In genomic region chr20:32742322-32743236, GRCh38 we compare ENCODE assay signal across 8 cellular contexts. TPM values are rescaled to one million over a fixed set of nuclear protein-coding genes. Genes with fewer than 3 reads are reported as not detected.
DNase-seq lines count a peak whose midpoint lies in the region; ATAC-seq and TF ChIP-seq lines count a peak whose summit lies in the region.

No MANE protein-coding gene starts in this region.

- H3K9me3 ChIP-seq in Panc1 (ENCODE audit: control insufficient read depth, insufficient read depth, low read depth, low read length) (no peaks in the 10 kb centered on the region), mucosa of rectum (ENCODE audit: control insufficient read depth in 2 of 2, low read length in 2 of 2) (no peaks in the 10 kb centered on the region)

- in situ Hi-C loops in Panc1 (cut with HindIII; ENCODE audit: low pct_unique_long_range_greater_than_20kb, low sequenced_read_pairs), result no loop called here

- BruUV-seq in Panc1 (replicated peaks; lab: Mats Ljungman, UMichigan), result TSS peak; percentile 74

- peak overlapping the region; percentile 57 to 63 for H3K4me3 ChIP-seq in Panc1 (ENCODE audit: low read depth in 2 of 2, low read length in 2 of 2)
- H3K4me3 ChIP-seq in coronary artery, result peak overlapping the region; percentile 100
- peak overlapping the region; percentile 75 to 85 for H3K4me3 ChIP-seq in mucosa of rectum (ENCODE audit: low read length in 2 of 2)

- H3K36me3 ChIP-seq in Panc1 (ENCODE audit: control insufficient read depth, insufficient read depth, low read length), result no peaks in the 10 kb centered on the region
- no peaks in the 10 kb centered on the region for H3K36me3 ChIP-seq in mucosa of rectum (ENCODE audit: control insufficient read depth in 2 of 2, insufficient read depth in 2 of 2, low read length in 2 of 2)

- H3K27ac ChIP-seq in Panc1 (ENCODE audit: low read length) (peak overlapping the region; percentile 74), coronary artery (peak overlapping the region; percentile 80 to 98), mucosa of rectum (ENCODE audit: low read depth in 2 of 2, low read length in 2 of 2) (peak overlapping the region; percentile 55 to 61)

- peak overlapping the region; percentile 84 to 85 for H3K9ac ChIP-seq in mucosa of rectum (ENCODE audit: low read depth in 1 of 2, low read length in 2 of 2)

- H3K4me1 ChIP-seq in Panc1 (ENCODE audit: control insufficient read depth, insufficient read depth, low read length), result peaks cover 7% of the 10 kb centered on the region; the same call in 1 of the 2 replicates
- H3K4me1 ChIP-seq in mucosa of rectum (ENCODE audit: control insufficient read depth in 2 of 2, insufficient read depth in 2 of 2, low read length in 2 of 2), result peaks cover 10 to 13% of the 10 kb centered on the region in 2 donors

- no peak for TF ChIP-seq CTCF in Panc1 (IDR thresholded peaks at IDR 0.05)
- TF ChIP-seq CTCF in coronary artery (IDR thresholded peaks at IDR 0.05), result no peak

- H3K27me3 ChIP-seq in Panc1 (ENCODE audit: control insufficient read depth, insufficient read depth, low read length) (no peaks in the 10 kb centered on the region), mucosa of rectum (ENCODE audit: control insufficient read depth in 2 of 2, insufficient read depth in 2 of 2, low read length in 2 of 2) (no peaks in the 10 kb centered on the region)

- intact Hi-C loops in Panc1 (cut with micrococcal nuclease; ENCODE audit: unreplicated experiment), result no loop called here

- POLR2A ChIA-PET in Panc1 (lab: Charles Lee), result no interaction called here

- ATAC-seq in GM18909 (IDR thresholded peaks at IDR 0.05; ENCODE audit: poor library complexity, unreplicated experiment) (peak; percentile 7), Panc1 (peak; percentile 31), GM21515 (IDR thresholded peaks at IDR 0.05; ENCODE audit: unreplicated experiment) (no peak)

- CTCF ChIA-PET in Panc1 (lab: Charles Lee), result interaction anchor here (1.9 kb wide), 1 partner anchor 36 kb away, joined by 11 read pairs; no protein-coding TSS in a partner anchor

- DNase-seq in Panc1 (ENCODE audit: low read depth, low spot score) (no peak), coronary artery (ENCODE audit: low spot score) (no peak), NCI-H1092 (lab: John Stamatoyannopoulos, UW) (no peak), middle frontal gyrus (ENCODE audit: extremely low spot score, low spot score) (no peak), AG20443 (ENCODE audit: low spot score) (no peak)

RNA-seq across cellular contexts. Expression of gene COMMD7, which starts 0.7 kb away (rescaled TPM):
- total RNA-seq in Panc1 (2021; ENCODE audit: unreplicated experiment), result 24.8 TPM
- 23.3 TPM for polyA plus RNA-seq in Panc1 (2012; ENCODE audit: insufficient read length)

RNA-seq across cellular contexts. Expression of gene DNMT3B, which starts 19.6 kb away (rescaled TPM):
- total RNA-seq in Panc1 (2021; ENCODE audit: unreplicated experiment), result 3.5 TPM
- polyA plus RNA-seq in Panc1 (2012; ENCODE audit: insufficient read length), result 2.1 TPM
